In genomic region chr1:47991187-47991586, GRCh38 we compare ENCODE assay signal across 20 cellular contexts. TPM values are rescaled to one million over a fixed set of nuclear protein-coding genes. Genes with fewer than 3 reads are reported as not detected.
DNase-seq lines count a peak whose midpoint lies in the region; ATAC-seq, FAIRE-seq and TF ChIP-seq lines count a peak whose summit lies in the region.
"Had no signal": no experiment of that assay in that cellular context is flagged by ENCODE, and none has a peak within 500 bp of the region (broad histone marks: within the 10 kb centered on the region; RNA-seq: fewer than 3 reads in every experiment).

No MANE protein-coding gene starts in this region.

- no peak overlapping the region for H2BK20ac ChIP-seq in H1 (ENCODE audit: low read length)

- intact Hi-C loops in PC-3 (cut with micrococcal nuclease) (loop anchor here (10.0 kb wide), 2 partner anchors 96 to 206 kb away; no protein-coding TSS in a partner anchor), testis (cut with DNase I; ENCODE audit: low total_unique reads) (no loop called here)

- H3K23me2 ChIP-seq in H1 (ENCODE audit: low read depth, low read length): peaks cover 3% of the 10 kb centered on the region; the same call in 1 of the 2 replicates

- POLR2A ChIA-PET in PC-3 (lab: Charles Lee; ENCODE audit: unreplicated experiment): no interaction called here
- POLR2A ChIA-PET in H1 (lab: Charles Lee; ENCODE audit: partially characterized antibody): interaction anchor here (0.7 kb wide), 1 partner anchor 559 kb away, joined by 3 read pairs; no protein-coding TSS in a partner anchor

- no peak overlapping the region for H3K4me3 Mint-ChIP-seq in stimulated activated naive CD8-positive, alpha-beta T cell treated with anti-CD3 and anti-CD28 coated beads, Interleukin-15, amount 100 ng/mL, for 72 hours
- H3K4me3 Mint-ChIP-seq: activated CD4-positive, alpha-beta T cell treated with anti-CD3 and anti-CD28 coated beads for 36 hours; activated naive CD4-positive, alpha-beta T cell treated with anti-CD3 and anti-CD28 coated beads, Interleukin-2, amount 10 ng/mL, durations not matched to agents 7 days and 5 days had no signal

- 76% methylated on average over 5 of the region's 5 CpGs; no CpG with 5 or more reads in 1 of the 2 experiments for WGBS in H1 (ENCODE audit: extremely low coverage in 1 of 2, insufficient coverage in 1 of 2, insufficient read length in 1 of 2, insufficient replicate concordance in 2 of 2, low coverage in 1 of 2, low lambda C conversion rate in 2 of 2, missing lambda C conversion rate in 1 of 2), 2 experiments
- WGBS in mesendoderm (ENCODE audit: extremely low coverage, insufficient coverage, low lambda C conversion rate): no CpG with 5 or more reads among the region's 5 CpGs
- WGBS in testis, 2 donors: 83 to 85% methylated on average over 5 of the region's 5 CpGs

- H3F3A ChIP-seq in PC-3 (ENCODE audit: low read length, unreplicated experiment): no peaks in the 10 kb centered on the region

- H4K5ac ChIP-seq in H1 (ENCODE audit: insufficient read length, low read depth, low read length) (no peak overlapping the region), mesendoderm (ENCODE audit: low read length) (no peak overlapping the region)

- H2AK5ac ChIP-seq in H1 (ENCODE audit: low read depth, low read length) (no peak overlapping the region), mesendoderm (ENCODE audit: low read length) (no peak overlapping the region)

- no peak for TF ChIP-seq RAD21 in H1 (IDR thresholded peaks at IDR 0.05 in 1 of 2, conservative IDR thresholded peaks at IDR 0.05 in 1 of 2; ENCODE audit: low read depth in 2 of 2, low read length in 2 of 2)

- TF ChIP-seq POLR2A in H1 (IDR thresholded peaks at IDR 0.05; ENCODE audit: control extremely low read depth in 1 of 2, low read depth in 2 of 2, low read length in 2 of 2): no peak
- no peak for TF ChIP-seq POLR2A in testis (IDR thresholded peaks at IDR 0.05)

- H3K4me3 ChIP-seq in PC-3 (ENCODE audit: low read length) (no peak overlapping the region), H1 (ENCODE audit: extremely low read depth in 1 of 4, insufficient read depth in 2 of 4, low read depth in 3 of 4, low read length in 4 of 4) (no peak overlapping the region), mesendoderm (ENCODE audit: low read length) (no peak overlapping the region), testis (no peak overlapping the region)
- H3K4me3 ChIP-seq: body of pancreas, esophagus muscularis mucosa, left ventricle myocardium inferior, SJCRH30, skin epidermis had no signal

- H3K4me1 Mint-ChIP-seq in stimulated activated naive CD8-positive, alpha-beta T cell treated with anti-CD3 and anti-CD28 coated beads, Interleukin-15, amount 100 ng/mL, for 72 hours: peaks cover 6% of the 10 kb centered on the region

- H3K4ac ChIP-seq in H1 (replicated peaks; ENCODE audit: insufficient read length, low read depth, low read length): no peak overlapping the region
- no peak overlapping the region for H3K4ac ChIP-seq in mesendoderm (ENCODE audit: low read depth, low read length)

- no peak overlapping the region for H3K4me2 ChIP-seq in PC-3 (ENCODE audit: low read length)
- H3K4me2 ChIP-seq in H1 (ENCODE audit: insufficient read depth in 1 of 2, low read depth in 2 of 2, low read length in 2 of 2): no peak overlapping the region
- H3K4me2 ChIP-seq in mesendoderm (ENCODE audit: low read length): no peak overlapping the region

- H2BK120ac ChIP-seq in H1 (replicated peaks; ENCODE audit: low read depth, low read length) (no peak overlapping the region), mesendoderm (ENCODE audit: low read depth, low read length) (no peak overlapping the region)

- H3K27me3 Mint-ChIP-seq in stimulated activated naive CD8-positive, alpha-beta T cell treated with anti-CD3 and anti-CD28 coated beads, Interleukin-15, amount 100 ng/mL, for 72 hours: peaks cover 83% of the 10 kb centered on the region

- H2BK15ac ChIP-seq in H1 (ENCODE audit: low read length) (no peak overlapping the region), mesendoderm (replicated peaks; ENCODE audit: low read depth) (no peak overlapping the region)

- H3K27ac Mint-ChIP-seq in stimulated activated naive CD8-positive, alpha-beta T cell treated with anti-CD3 and anti-CD28 coated beads, Interleukin-15, amount 100 ng/mL, for 72 hours: no peak overlapping the region
- H3K27ac Mint-ChIP-seq: activated CD4-positive, alpha-beta T cell treated with anti-CD3 and anti-CD28 coated beads for 36 hours; activated naive CD4-positive, alpha-beta T cell treated with anti-CD3 and anti-CD28 coated beads, Interleukin-2, amount 10 ng/mL, durations not matched to agents 7 days and 5 days had no signal

- DNase-seq in H4 (ENCODE audit: low spot score) (peak; percentile 48), PC-3 (peak; percentile 43), H1 (ENCODE audit: low read depth in 1 of 2, low spot score in 2 of 2) (no peak), mesendoderm (peak; percentile 86), testis (no peak)
- no peak for DNase-seq in stimulated activated naive CD8-positive, alpha-beta T cell treated with anti-CD3 and anti-CD28 coated beads, Interleukin-15, amount 100 ng/mL, for 72 hours
- DNase-seq: activated CD4-positive, alpha-beta T cell treated with anti-CD3 and anti-CD28 coated beads for 36 hours; activated CD8-positive, alpha-beta memory T cell treated with anti-CD3 and anti-CD28 coated beads, Interleukin-2, amount 50 U/mL, for 48 hours; activated naive CD4-positive, alpha-beta T cell treated with anti-CD3 and anti-CD28 coated beads, Interleukin-2, amount 10 ng/mL, durations not matched to agents 7 days and 5 days; BE2C; body of pancreas; left ventricle myocardium inferior; NCI-H1694; stimulated activated CD4-positive, alpha-beta T cell treated with anti-CD3 and anti-CD28 coated beads, Interleukin-4, amount 100 ng/mL, for 4 hours had no signal

- H2BK5ac ChIP-seq in H1 (ENCODE audit: low read depth, low read length) (no peak overlapping the region), mesendoderm (ENCODE audit: low read length) (no peak overlapping the region)

- H3K79me2 ChIP-seq in PC-3 (ENCODE audit: low read length) (peaks cover 21% of the 10 kb centered on the region), H1 (ENCODE audit: control insufficient read depth in 1 of 2, insufficient read depth in 2 of 2, low read length in 2 of 2) (no peaks in the 10 kb centered on the region), mesendoderm (ENCODE audit: control insufficient read depth, insufficient read depth, low read length) (peaks cover 4% of the 10 kb centered on the region)

- no peaks in the 10 kb centered on the region for H4K20me1 ChIP-seq in PC-3 (ENCODE audit: low read length)
- no peaks in the 10 kb centered on the region for H4K20me1 ChIP-seq in H1 (replicated peaks in 1 of 2; ENCODE audit: control insufficient read depth in 1 of 2, insufficient read depth in 2 of 2, low read length in 2 of 2)

- no peak overlapping the region for H3K27ac ChIP-seq in PC-3 (ENCODE audit: low read length)
- no peak overlapping the region for H3K27ac ChIP-seq in H1 (ENCODE audit: low read depth, low read length)
- H3K27ac ChIP-seq in mesendoderm (ENCODE audit: low read depth, low read length): no peak overlapping the region
- H3K27ac ChIP-seq in testis: no peak overlapping the region
- H3K27ac ChIP-seq: body of pancreas, HL-60, SJCRH30 had no signal

- no peak overlapping the region for H4K91ac ChIP-seq in H1 (replicated peaks; ENCODE audit: insufficient read length, low read length)

- H4K8ac ChIP-seq in H1 (ENCODE audit: extremely low read depth, insufficient read depth, low read length) (no peak overlapping the region), mesendoderm (ENCODE audit: low read depth, low read length) (no peak overlapping the region)

- no peaks in the 10 kb centered on the region for H3K9me3 Mint-ChIP-seq in stimulated activated naive CD8-positive, alpha-beta T cell treated with anti-CD3 and anti-CD28 coated beads, Interleukin-15, amount 100 ng/mL, for 72 hours
- H3K9me3 Mint-ChIP-seq: activated naive CD4-positive, alpha-beta T cell treated with anti-CD3 and anti-CD28 coated beads, Interleukin-2, amount 10 ng/mL, durations not matched to agents 7 days and 5 days had no signal

- no peak for TF ChIP-seq CTCF in PC-3 (conservative IDR thresholded peaks at IDR 0.05; ENCODE audit: low read depth, low read length)
- no peak for TF ChIP-seq CTCF in H1 (IDR thresholded peaks at IDR 0.05; ENCODE audit: control extremely low read depth in 1 of 3, insufficient read depth in 1 of 3, low read depth in 1 of 3, low read length in 3 of 3)
- no peak for TF ChIP-seq CTCF in testis (IDR thresholded peaks at IDR 0.05)

- H3K4me1 ChIP-seq in PC-3 (ENCODE audit: insufficient read depth, low read length): peaks cover 23% of the 10 kb centered on the region
- H3K4me1 ChIP-seq in H1 (replicated peaks in 1 of 4; ENCODE audit: control insufficient read depth in 3 of 4, insufficient read depth in 4 of 4, low read length in 3 of 4): peaks cover 8 to 16% (median 13%) of the 10 kb centered on the region in 4 experiments
- peaks cover 6% of the 10 kb centered on the region for H3K4me1 ChIP-seq in mesendoderm (ENCODE audit: control insufficient read depth, low read depth, low read length)
- no peaks in the 10 kb centered on the region for H3K4me1 ChIP-seq in testis
- H3K4me1 ChIP-seq: BE2C had no signal

- H3K14ac ChIP-seq in H1 (ENCODE audit: insufficient read length): no peak overlapping the region

- H3K9me3 ChIP-seq in PC-3 (ENCODE audit: low read length) (no peaks in the 10 kb centered on the region), H1 (ENCODE audit: insufficient read depth in 2 of 2, low read depth in 1 of 2, low read length in 1 of 2) (no peaks in the 10 kb centered on the region), testis (no peaks in the 10 kb centered on the region)
- H3K9me3 ChIP-seq: BE2C, body of pancreas, esophagus muscularis mucosa, left ventricle myocardium inferior, SJCRH30 had no signal

- no peaks in the 10 kb centered on the region for H3K79me1 ChIP-seq in H1 (ENCODE audit: low read depth, low read length)
- H3K79me1 ChIP-seq in mesendoderm (ENCODE audit: low read length): peaks cover 9% of the 10 kb centered on the region

- no peak overlapping the region for H2BK12ac ChIP-seq in H1 (ENCODE audit: low read depth, low read length)

- peak; percentile 39; the same call in 1 of the 2 replicates for ATAC-seq in PC-3
- ATAC-seq in GM18511 (IDR thresholded peaks at IDR 0.05; ENCODE audit: unreplicated experiment): no peak
- no peak for ATAC-seq in stimulated activated naive CD8-positive, alpha-beta T cell treated with anti-CD3 and anti-CD28 coated beads, Interleukin-15, amount 100 ng/mL, for 72 hours
- ATAC-seq: activated CD4-positive, alpha-beta T cell treated with anti-CD3 and anti-CD28 coated beads for 36 hours; body of pancreas had no signal

- H3K36me3 ChIP-seq in PC-3 (ENCODE audit: low read depth, low read length) (no peaks in the 10 kb centered on the region; the same call in 1 of the 2 replicates), H1 (ENCODE audit: control insufficient read depth in 2 of 4, insufficient read depth in 4 of 4, low read length in 3 of 4) (peaks cover 0 to 6% (median 0%) of the 10 kb centered on the region in 4 experiments; a peak in 1 of 8 replicates), mesendoderm (ENCODE audit: control insufficient read depth, insufficient read depth, low read length) (no peaks in the 10 kb centered on the region), testis (ENCODE audit: low read depth, missing control alignments) (no peaks in the 10 kb centered on the region)
- H3K36me3 ChIP-seq: BE2C, left ventricle myocardium inferior had no signal

- H3K18ac ChIP-seq in H1 (ENCODE audit: extremely low read depth, low read length): no peak overlapping the region
- H3K18ac ChIP-seq in mesendoderm (ENCODE audit: low read length): no peak overlapping the region

- no peak overlapping the region for H2AFZ ChIP-seq in PC-3 (ENCODE audit: low read length)
- H2AFZ ChIP-seq in H1 (ENCODE audit: low read length): no peak overlapping the region

- CTCF ChIA-PET in PC-3 (lab: Charles Lee) (no interaction called here), H1 (lab: Charles Lee; ENCODE audit: partially characterized antibody) (interaction anchor here (0.9 to 1.6 kb wide), 3 partner anchors 9 to 87 kb away, joined by 3 to 5 read pairs (median 4); no protein-coding TSS in a partner anchor)

- no peak for TF ChIP-seq EP300 in H1 (IDR thresholded peaks at IDR 0.05; ENCODE audit: borderline replicate concordance in 1 of 2, low read depth in 2 of 2, low read length in 2 of 2)

- H3K23ac ChIP-seq in H1 (ENCODE audit: insufficient read length): no peak overlapping the region
- H3K23ac ChIP-seq in mesendoderm (ENCODE audit: low read length): no peak overlapping the region

- no peaks in the 10 kb centered on the region for H3K9me2 ChIP-seq in PC-3 (replicated peaks; ENCODE audit: low read length)

- no peak overlapping the region for H3K9ac ChIP-seq in PC-3 (ENCODE audit: low read length)
- H3K9ac ChIP-seq in H1 (replicated peaks in 1 of 4; ENCODE audit: extremely low read depth in 1 of 4, low read depth in 3 of 4, low read length in 3 of 4): no peak overlapping the region
- H3K9ac ChIP-seq in mesendoderm (ENCODE audit: low read length): no peak overlapping the region

- BruUV-seq in PC-3 (replicated peaks; lab: Mats Ljungman, UMichigan): no TSS peak

- no peak for FAIRE-seq in H1 (lab: Jason Lieb, UNC)

- no peak overlapping the region for H3K56ac ChIP-seq in H1 (replicated peaks; ENCODE audit: insufficient read length, low read depth, low read length)
- H3K56ac ChIP-seq in mesendoderm (ENCODE audit: low read length): no peak overlapping the region

- H3K27me3 ChIP-seq in PC-3 (ENCODE audit: low read length): no peaks in the 10 kb centered on the region
- peaks cover 0 to 11% (median 9%) of the 10 kb centered on the region in 4 experiments; a peak in 4 of 7 replicates for H3K27me3 ChIP-seq in H1 (replicated peaks in 1 of 4; ENCODE audit: control insufficient read depth in 3 of 4, extremely low read depth in 1 of 4, insufficient read depth in 3 of 4, low read length in 3 of 4)
- H3K27me3 ChIP-seq in mesendoderm (ENCODE audit: insufficient read depth, low read length, poor library complexity): no peaks in the 10 kb centered on the region
- no peaks in the 10 kb centered on the region for H3K27me3 ChIP-seq in testis
- H3K27me3 ChIP-seq: body of pancreas, esophagus muscularis mucosa, SJCRH30 had no signal

RNA-seq across cellular contexts. Expression of gene TRABD2B, which starts 6.0 kb away (rescaled TPM):
- 0.06 and 0.08 TPM in 2 replicates for total RNA-seq in H4 (2014; rRNA removed; shearing (Covaris generic))
- total RNA-seq in PC-3 (2014; rRNA removed) (0.44 and 0.63 TPM in 2 replicates), testis (1 to 10 TPM; 2.0 to 2.7 TPM)
- 3.4 and 3.5 TPM in 2 replicates for total RNA-seq in H1 (2021; fragmentation: NEBNext Ultra II Directional; extraction: Animal tissue kit (Norgen Biotek cat#: 25700))
- polyA plus RNA-seq in H1 (2011; rRNA removed) (0.95 and 1.5 TPM in 2 replicates), testis (ENCODE audit: insufficient read depth, low read depth, low replicate concordance) (1.9 TPM)
- 0.59 TPM for polyA plus RNA-seq in H1 (2011; cell fraction: cytosol; rRNA removed)
- polyA plus RNA-seq in H1 (2011; cell fraction: nucleus; rRNA removed): 2.6 TPM
- 1.6 to 3.5 TPM (median 2.1 TPM) in 4 replicates for polyA plus RNA-seq in H1 (2012, experiment 1 of 2)
- 1.1 TPM for polyA plus RNA-seq in H1 (2012, experiment 2 of 2)
- polyA plus RNA-seq in H1 (2013, experiment 1 of 2): 2.1 TPM
- 2.1 TPM for polyA plus RNA-seq in H1 (2013, experiment 2 of 2)
- polyA minus RNA-seq in H1 (2011; rRNA and poly(A)+ RNA removed): 0.98 and 1.3 TPM in 2 replicates
- 4.0 TPM for polyA minus RNA-seq in H1 (2011; cell fraction: cytosol; rRNA and poly(A)+ RNA removed)
- 4.4 TPM for polyA minus RNA-seq in H1 (2011; cell fraction: nucleus; rRNA and poly(A)+ RNA removed)
- polyA plus RNA-seq in mesendoderm (2013, experiment 1 of 2): 3.4 TPM
- 2.7 TPM for polyA plus RNA-seq in mesendoderm (2013, experiment 2 of 2)
- total RNA-seq: activated CD4-positive, alpha-beta T cell treated with anti-CD3 and anti-CD28 coated beads for 36 hours; myocyte had no signal

Comparison
In these comparisons a context has a peak if more than half of its experiments do, and no peak if none do; other contexts are left out.
1. DNase-seq: peak in H4 (single experiment), PC-3 (single experiment) and mesendoderm (single experiment); none in H1 (0 of 2), testis (single experiment) and stimulated activated naive CD8-positive, alpha-beta T cell treated with anti-CD3 and anti-CD28 coated beads, Interleukin-15, amount 100 ng/mL, for 72 hours (0 of 2).